In genomic region chr5:74338101-74338388, GRCh38 we compare ENCODE assay signal across 15 cellular contexts.
A peak's percentile ranks its signal among the peaks of the same experiment; 100 is the strongest.
DNase-seq lines count a peak whose midpoint lies in the region; ATAC-seq and TF ChIP-seq lines count a peak whose summit lies in the region.
"Had no signal": no experiment of that assay in that cellular context is flagged by ENCODE, and none has a peak within 500 bp of the region (broad histone marks: within the 10 kb centered on the region; RNA-seq: fewer than 3 reads in every experiment).

No MANE protein-coding gene starts in this region.

- H3K27me3 Mint-ChIP-seq in nephron progenitor cell (ENCODE audit: low read depth, poor library complexity): peaks cover 2% of the 10 kb centered on the region
- peaks cover 5% of the 10 kb centered on the region for H3K27me3 Mint-ChIP-seq in glutamatergic neuron (ENCODE audit: unreplicated experiment)

- H3K27ac Mint-ChIP-seq in nephron progenitor cell: peak overlapping the region; percentile 66
- H3K27ac Mint-ChIP-seq in glutamatergic neuron (ENCODE audit: unreplicated experiment): no peak overlapping the region
- H3K27ac Mint-ChIP-seq: CD8-positive, alpha-beta memory T cell; HFFc6 had no signal

- H3K4me1 ChIP-seq in right atrium auricular region (no peaks in the 10 kb centered on the region), smooth muscle cell (ENCODE audit: low read depth) (peaks cover 10% of the 10 kb centered on the region)
- H3K4me1 ChIP-seq: BLaER1 had no signal

- intact Hi-C loops in left ventricle myocardium superior (cut with micrococcal nuclease) (no loop called here), left colon (cut with DNase I, micrococcal nuclease) (no loop called here)

- H3F3A ChIP-seq in smooth muscle cell (ENCODE audit: low read depth): peaks cover 5% of the 10 kb centered on the region

- H4K20me1 ChIP-seq in smooth muscle cell (ENCODE audit: low read depth): no peaks in the 10 kb centered on the region
- H4K20me1 ChIP-seq: BLaER1 had no signal

- H3K4me3 Mint-ChIP-seq in nephron progenitor cell: no peak overlapping the region
- H3K4me3 Mint-ChIP-seq in glutamatergic neuron (ENCODE audit: unreplicated experiment): no peak overlapping the region
- H3K4me3 Mint-ChIP-seq: CD8-positive, alpha-beta memory T cell; HFFc6 had no signal

- DNase-seq in left ventricle myocardium superior: no peak
- no peak for DNase-seq in right atrium auricular region (ENCODE audit: low spot score)
- no peak for DNase-seq in left colon
- DNase-seq in nephron progenitor cell: no peak
- no peak for DNase-seq in smooth muscle cell (lab: John Stamatoyannopoulos, UW; ENCODE audit: unreplicated experiment)
- no peak for DNase-seq in glutamatergic neuron
- DNase-seq: 8988T; AML-193; CD8-positive, alpha-beta memory T cell; DMS 273 treated with DMSO at 0.1 percent for 48 hours; HCEC 1CT; HFFc6 had no signal

- H3K36me3 ChIP-seq in right atrium auricular region (no peaks in the 10 kb centered on the region), smooth muscle cell (ENCODE audit: low read depth) (no peaks in the 10 kb centered on the region)
- H3K36me3 ChIP-seq: BLaER1 had no signal

- H3K4me2 ChIP-seq in smooth muscle cell: peak overlapping the region; percentile 36
- H3K4me2 ChIP-seq: BLaER1 had no signal

- H3K9me3 ChIP-seq in right atrium auricular region: no peaks in the 10 kb centered on the region
- no peaks in the 10 kb centered on the region for H3K9me3 ChIP-seq in smooth muscle cell (replicated peaks; ENCODE audit: low read depth)

- 66% methylated on average over 1 of the region's 1 CpG for WGBS in smooth muscle cell (ENCODE audit: low lambda C conversion rate)

- H3K27me3 ChIP-seq in right atrium auricular region (no peaks in the 10 kb centered on the region), smooth muscle cell (ENCODE audit: low read depth) (no peaks in the 10 kb centered on the region)
- H3K27me3 ChIP-seq: BLaER1 had no signal

- H3K27ac ChIP-seq in right atrium auricular region (no peak overlapping the region), smooth muscle cell (ENCODE audit: low read depth) (no peak overlapping the region)
- H3K27ac ChIP-seq: BLaER1 had no signal

- peak; percentile 54 for ATAC-seq in left ventricle myocardium superior
- peak; percentile 9 for ATAC-seq in left colon
- no peak for ATAC-seq in GM19467 (IDR thresholded peaks at IDR 0.05; ENCODE audit: unreplicated experiment)
- no peak for ATAC-seq in GM18520 (IDR thresholded peaks at IDR 0.05; ENCODE audit: unreplicated experiment)

- peaks cover 64% of the 10 kb centered on the region for H3K4me1 Mint-ChIP-seq in nephron progenitor cell
- H3K4me1 Mint-ChIP-seq in glutamatergic neuron (ENCODE audit: low read depth, unreplicated experiment): peaks cover 27% of the 10 kb centered on the region
- H3K4me1 Mint-ChIP-seq: CD8-positive, alpha-beta memory T cell had no signal

- peak overlapping the region; percentile 76 for H2AFZ ChIP-seq in smooth muscle cell (ENCODE audit: low read depth)

- H3K9me3 Mint-ChIP-seq in nephron progenitor cell (no peaks in the 10 kb centered on the region), glutamatergic neuron (ENCODE audit: unreplicated experiment) (no peaks in the 10 kb centered on the region)
- H3K9me3 Mint-ChIP-seq: CD8-positive, alpha-beta memory T cell; HFFc6 had no signal

- no peak overlapping the region for H3K4me3 ChIP-seq in right atrium auricular region
- no peak overlapping the region for H3K4me3 ChIP-seq in smooth muscle cell
- H3K4me3 ChIP-seq: BLaER1 had no signal

- TF ChIP-seq CTCF in right atrium auricular region (IDR thresholded peaks at IDR 0.05) (no peak), nephron progenitor cell (IDR thresholded peaks at IDR 0.05) (no peak), smooth muscle cell (IDR thresholded peaks at IDR 0.05; ENCODE audit: borderline replicate concordance, insufficient read depth, poor library complexity, severe bottlenecking) (no peak), glutamatergic neuron (IDR thresholded peaks at IDR 0.05; ENCODE audit: partially characterized antibody, unreplicated experiment) (no peak)

- H3K79me2 ChIP-seq in smooth muscle cell (ENCODE audit: low read depth): no peaks in the 10 kb centered on the region

- H3K9ac ChIP-seq in smooth muscle cell (ENCODE audit: low read depth): no peak overlapping the region
- H3K9ac ChIP-seq: BLaER1 had no signal

- H3K36me3 Mint-ChIP-seq in nephron progenitor cell (ENCODE audit: low read depth) (no peaks in the 10 kb centered on the region), glutamatergic neuron (ENCODE audit: unreplicated experiment) (no peaks in the 10 kb centered on the region)
- H3K36me3 Mint-ChIP-seq: CD8-positive, alpha-beta memory T cell had no signal

Comparison
In these comparisons a context has a peak if more than half of its experiments do, and no peak if none do; other contexts are left out.
1. ATAC-seq: peak in left ventricle myocardium superior (single experiment) and left colon (single experiment); none in GM19467 (single experiment) and GM18520 (single experiment).